Comparison of ENCODE assay signal across 11 cellular contexts in the genomic region with DNA sequence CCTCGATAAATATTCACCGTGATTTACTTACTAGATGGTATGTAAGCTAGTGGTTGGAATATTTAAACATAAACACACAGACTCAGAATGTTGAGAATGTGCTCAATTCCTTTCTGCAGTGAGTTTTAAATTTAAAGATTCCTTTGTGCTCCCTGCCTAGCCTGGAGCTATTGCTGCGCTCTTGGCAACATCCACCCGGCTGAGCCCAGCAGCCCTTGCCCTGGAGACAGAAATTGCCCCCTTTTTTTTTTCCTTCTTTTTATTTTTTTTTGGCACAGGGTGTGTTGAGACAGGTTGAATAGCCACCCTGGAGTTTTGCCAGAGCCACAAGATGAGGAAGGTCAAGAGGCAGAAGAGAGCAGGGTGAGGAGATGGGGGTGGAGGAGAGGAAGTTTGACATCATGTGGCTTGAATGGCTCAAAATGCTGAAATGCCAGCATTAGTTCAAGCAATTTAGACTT.
DNase-seq lines count a peak whose midpoint lies in the region; TF ChIP-seq lines count a peak whose summit lies in the region.
"Had no signal": no experiment of that assay in that cellular context is flagged by ENCODE, and none has a peak within 500 bp of the region (broad histone marks: within the 10 kb centered on the region; RNA-seq: fewer than 3 reads in every experiment).

No MANE protein-coding gene starts in this region.

- no peak overlapping the region for H3K9ac ChIP-seq in H9 (ENCODE audit: extremely low read depth, insufficient read length, low read length)

- H3K18ac ChIP-seq in H9 (ENCODE audit: insufficient read length, low read depth, low read length), result no peak overlapping the region

- WGBS in H9 (ENCODE audit: extremely low coverage, insufficient read length, low lambda C conversion rate), result no CpG with 5 or more reads among the region's 4 CpGs

- H3K9me3 ChIP-seq in H9 (ENCODE audit: control insufficient read depth, low read depth, low read length), result no peaks in the 10 kb centered on the region

- H3K4me3 Mint-ChIP-seq in CD14-positive monocyte (peak overlapping the region; percentile 62 to 77), chondrocyte (ENCODE audit: unreplicated experiment) (peak overlapping the region; percentile 47), H9 (no peak overlapping the region)

- H4K5ac ChIP-seq in H9 (ENCODE audit: insufficient read length, low read depth, low read length), result no peak overlapping the region

- no peak overlapping the region for H2BK12ac ChIP-seq in H9 (ENCODE audit: insufficient read length, low read depth, low read length)

- DNase-seq in CD14-positive monocyte (ENCODE audit: low spot score) (peak; percentile 84), NCI-H2227 (lab: John Stamatoyannopoulos, UW; ENCODE audit: unreplicated experiment) (peak; percentile 3), chondrocyte (ENCODE audit: low spot score) (no peak), mucosa of gallbladder (ENCODE audit: low spot score) (peak; percentile 54), AG20443 (ENCODE audit: low spot score) (no peak), D341Med (ENCODE audit: low spot score) (no peak), T-helper 2 cell (no peak), H9 (no peak)
- DNase-seq: DND-41, NCI-H2081 treated with DMSO at 0.1 percent for 48 hours, T1000 had no signal

- H2AK5ac ChIP-seq in H9 (ENCODE audit: insufficient read length, low read length), result no peak overlapping the region

- no peak overlapping the region for H3K23ac ChIP-seq in H9 (ENCODE audit: insufficient read length, low read depth, low read length)

- H2AFZ ChIP-seq in H9 (ENCODE audit: low read length), result no peak overlapping the region

- H3K4me1 Mint-ChIP-seq in CD14-positive monocyte (peaks cover 71% of the 10 kb centered on the region), chondrocyte (ENCODE audit: low read depth) (peaks cover 36% of the 10 kb centered on the region), H9 (peaks cover 26% of the 10 kb centered on the region in 2 experiments)

- H2BK20ac ChIP-seq in H9 (ENCODE audit: low read depth, low read length, poor library complexity, severe bottlenecking), result no peak overlapping the region

- no peak overlapping the region for H4K8ac ChIP-seq in H9 (replicated peaks; ENCODE audit: insufficient read length, low read depth, low read length)

- no peak overlapping the region for H3K27ac ChIP-seq in H9 (ENCODE audit: insufficient read length, low read depth, low read length)

- H3T11ph ChIP-seq in H9 (ENCODE audit: low read length), result no peak overlapping the region

- H3K4me1 ChIP-seq in H9 (ENCODE audit: insufficient read depth, low read length), result no peaks in the 10 kb centered on the region

- no peaks in the 10 kb centered on the region for H3K27me3 ChIP-seq in H9 (ENCODE audit: insufficient read depth, low read length)

- no peaks in the 10 kb centered on the region for H3K79me2 ChIP-seq in H9 (ENCODE audit: insufficient read depth, low read length)

- H2BK5ac ChIP-seq in H9 (ENCODE audit: insufficient read length, low read length), result no peak overlapping the region

- H4K20me1 ChIP-seq in H9 (ENCODE audit: control insufficient read depth, insufficient read depth, insufficient read length), result no peaks in the 10 kb centered on the region

- intact Hi-C loops in CD14-positive monocyte (cut with micrococcal nuclease), result loop anchor here (1.0 to 10.0 kb wide), 2 partner anchors 54 to 124 kb away; no protein-coding TSS in a partner anchor

- H3K79me1 ChIP-seq in H9 (ENCODE audit: insufficient read depth, low read depth, low read length, poor library complexity, severe bottlenecking), result no peaks in the 10 kb centered on the region

- H2BK15ac ChIP-seq in H9 (ENCODE audit: low read depth, low read length), result no peak overlapping the region

- H3K36me3 Mint-ChIP-seq in CD14-positive monocyte (peaks cover 3 to 10% of the 10 kb centered on the region in 2 donors), chondrocyte (ENCODE audit: low read depth) (no peaks in the 10 kb centered on the region), H9 (ENCODE audit: insufficient read depth in 1 of 3, low read depth in 3 of 3) (peaks cover 0 to 2% (median 0%) of the 10 kb centered on the region in 3 experiments; a peak in 2 of 7 replicates)

- no peak for TF ChIP-seq CTCF in CD14-positive monocyte (IDR thresholded peaks at IDR 0.05)
- TF ChIP-seq CTCF in chondrocyte (IDR thresholded peaks at IDR 0.05), result no peak
- TF ChIP-seq CTCF in H9 (conservative IDR thresholded peaks at IDR 0.05), result no peak

- no peak overlapping the region for H3K56ac ChIP-seq in H9 (ENCODE audit: insufficient read length, low read depth, low read length)

- H3K27me3 Mint-ChIP-seq in CD14-positive monocyte (ENCODE audit: low read depth in 3 of 3), result peaks cover 3 to 15% (median 6%) of the 10 kb centered on the region in 3 donors
- peaks cover 4% of the 10 kb centered on the region for H3K27me3 Mint-ChIP-seq in chondrocyte (ENCODE audit: low read depth)
- H3K27me3 Mint-ChIP-seq in H9 (ENCODE audit: low read depth), result peaks cover 7% of the 10 kb centered on the region

- no peak overlapping the region for H4K91ac ChIP-seq in H9 (ENCODE audit: insufficient read length, low read depth, low read length)

- H3K23me2 ChIP-seq in H9 (ENCODE audit: insufficient read length, low read depth, low read length, poor library complexity, severe bottlenecking), result no peaks in the 10 kb centered on the region

- no peak overlapping the region for H3K14ac ChIP-seq in H9 (ENCODE audit: insufficient read depth, low read length)

- peaks cover 0 to 3% (median 0%) of the 10 kb centered on the region in 7 donors for H3K9me3 Mint-ChIP-seq in CD14-positive monocyte
- no peaks in the 10 kb centered on the region for H3K9me3 Mint-ChIP-seq in chondrocyte (ENCODE audit: low read depth)
- H3K9me3 Mint-ChIP-seq in H9, result no peaks in the 10 kb centered on the region

- H3K4ac ChIP-seq in H9 (ENCODE audit: low read depth, low read length), result no peak overlapping the region

- H3K27ac Mint-ChIP-seq in CD14-positive monocyte, result peak overlapping the region; percentile 94 to 100 (median 98)
- peak overlapping the region; percentile 86 for H3K27ac Mint-ChIP-seq in chondrocyte (ENCODE audit: unreplicated experiment)
- H3K27ac Mint-ChIP-seq in H9, result no peak overlapping the region; a peak in 1 of 7 replicates

- H3K4me2 ChIP-seq in H9 (ENCODE audit: insufficient read depth, insufficient read length, low read length), result no peak overlapping the region

- no peak overlapping the region for H2BK120ac ChIP-seq in H9 (ENCODE audit: low read depth, low read length, poor library complexity, severe bottlenecking)

Comparison
In these comparisons a context has a peak if more than half of its experiments do, and no peak if none do; other contexts are left out.
1. DNase-seq: peak in CD14-positive monocyte (single experiment), NCI-H2227 (single experiment) and mucosa of gallbladder (single experiment); none in chondrocyte (single experiment), AG20443 (single experiment), D341Med (single experiment), T-helper 2 cell (0 of 5) and H9 (single experiment).
2. H3K27ac Mint-ChIP-seq: peak in CD14-positive monocyte (7 of 7) and chondrocyte (single experiment); none in H9 (0 of 3).
3. H3K4me3 Mint-ChIP-seq: peak in CD14-positive monocyte (2 of 2) and chondrocyte (single experiment); none in H9 (0 of 2).